2 cellular contexts compared by ENCODE assay signal in the genomic region with DNA sequence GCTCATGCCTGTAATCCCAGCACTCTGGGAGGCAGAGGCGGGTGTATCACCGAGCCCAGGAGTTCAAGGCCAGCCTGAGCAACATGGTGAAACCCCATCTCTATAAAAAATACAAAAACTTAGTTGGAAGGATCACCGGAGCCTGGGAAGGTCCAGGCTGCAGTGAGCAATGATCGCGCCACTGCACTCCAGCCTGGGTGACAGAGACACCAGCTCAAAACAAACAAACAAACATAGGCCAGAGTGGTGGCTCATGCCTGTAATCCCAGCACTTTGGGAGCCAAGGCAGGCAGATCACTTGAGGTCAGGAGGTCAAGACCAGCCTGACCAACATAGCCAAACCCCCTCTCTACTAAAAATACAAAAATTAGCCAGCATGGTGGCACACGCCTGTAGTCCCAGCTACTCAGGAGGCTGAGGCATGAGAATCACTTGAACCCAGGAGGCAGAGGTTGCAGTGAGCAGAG.
TF ChIP-seq lines count a peak whose summit lies in the region.
"Not testable (repeated sequence)": the region's sequence is repeated elsewhere in the genome, so short reads cannot be mapped to it uniquely, and the experiment has no call there.

No MANE protein-coding gene starts in this region.

TF ChIP-seq in HEK293, 187 proteins besides CTCF, POLR2A, EP300 and RAD21:
- TF ChIP-seq, protein P1, sequence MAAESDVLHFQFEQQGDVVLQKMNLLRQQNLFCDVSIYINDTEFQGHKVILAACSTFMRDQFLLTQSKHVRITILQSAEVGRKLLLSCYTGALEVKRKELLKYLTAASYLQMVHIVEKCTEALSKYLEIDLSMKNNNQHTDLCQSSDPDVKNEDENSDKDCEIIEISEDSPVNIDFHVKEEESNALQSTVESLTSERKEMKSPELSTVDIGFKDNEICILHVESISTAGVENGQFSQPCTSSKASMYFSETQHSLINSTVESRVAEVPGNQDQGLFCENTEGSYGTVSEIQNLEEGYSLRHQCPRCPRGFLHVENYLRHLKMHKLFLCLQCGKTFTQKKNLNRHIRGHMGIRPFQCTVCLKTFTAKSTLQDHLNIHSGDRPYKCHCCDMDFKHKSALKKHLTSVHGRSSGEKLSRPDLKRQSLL (tag by site-specific recombination; IDR thresholded peaks at IDR 0.05), result peak; percentile 26; the same call in 1 of the 2 replicates
TF ChIP-seq in HEK293: peak in this region for 1; not testable (repeated sequence) for 186.

TF ChIP-seq in HepG2, 621 proteins besides CTCF, POLR2A, EP300 and RAD21 (continues in another document):
- peak; percentile 37; the same call in 1 of the 2 replicates for TF ChIP-seq ARID4A (CRISPR knock-in tag; IDR thresholded peaks at IDR 0.05; ENCODE audit: borderline replicate concordance)
- TF ChIP-seq TBX2 (CRISPR knock-in tag; IDR thresholded peaks at IDR 0.05; ENCODE audit: borderline replicate concordance), result peak; percentile 39; the same call in 1 of the 2 replicates
- TF ChIP-seq KMT2A (CRISPR knock-in tag; IDR thresholded peaks at IDR 0.05), result 0 out of 2 replicates have a peak, but pooled peaks have one; percentile 36
- TF ChIP-seq, protein P2, sequence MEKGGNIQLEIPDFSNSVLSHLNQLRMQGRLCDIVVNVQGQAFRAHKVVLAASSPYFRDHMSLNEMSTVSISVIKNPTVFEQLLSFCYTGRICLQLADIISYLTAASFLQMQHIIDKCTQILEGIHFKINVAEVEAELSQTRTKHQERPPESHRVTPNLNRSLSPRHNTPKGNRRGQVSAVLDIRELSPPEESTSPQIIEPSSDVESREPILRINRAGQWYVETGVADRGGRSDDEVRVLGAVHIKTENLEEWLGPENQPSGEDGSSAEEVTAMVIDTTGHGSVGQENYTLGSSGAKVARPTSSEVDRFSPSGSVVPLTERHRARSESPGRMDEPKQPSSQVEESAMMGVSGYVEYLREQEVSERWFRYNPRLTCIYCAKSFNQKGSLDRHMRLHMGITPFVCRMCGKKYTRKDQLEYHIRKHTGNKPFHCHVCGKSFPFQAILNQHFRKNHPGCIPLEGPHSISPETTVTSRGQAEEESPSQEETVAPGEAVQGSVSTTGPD (CRISPR knock-in tag; IDR thresholded peaks at IDR 0.05), result 0 out of 2 replicates have a peak, but pooled peaks have one; percentile 28
- TF ChIP-seq KDM3A (CRISPR knock-in tag; IDR thresholded peaks at IDR 0.05; ENCODE audit: low read depth), result peak; percentile 47; the same call in 1 of the 2 replicates
- TF ChIP-seq ZNF670 (CRISPR knock-in tag; IDR thresholded peaks at IDR 0.05; ENCODE audit: borderline replicate concordance), result 0 out of 2 replicates have a peak, but pooled peaks have one; percentile 28
- TF ChIP-seq, protein P3, sequence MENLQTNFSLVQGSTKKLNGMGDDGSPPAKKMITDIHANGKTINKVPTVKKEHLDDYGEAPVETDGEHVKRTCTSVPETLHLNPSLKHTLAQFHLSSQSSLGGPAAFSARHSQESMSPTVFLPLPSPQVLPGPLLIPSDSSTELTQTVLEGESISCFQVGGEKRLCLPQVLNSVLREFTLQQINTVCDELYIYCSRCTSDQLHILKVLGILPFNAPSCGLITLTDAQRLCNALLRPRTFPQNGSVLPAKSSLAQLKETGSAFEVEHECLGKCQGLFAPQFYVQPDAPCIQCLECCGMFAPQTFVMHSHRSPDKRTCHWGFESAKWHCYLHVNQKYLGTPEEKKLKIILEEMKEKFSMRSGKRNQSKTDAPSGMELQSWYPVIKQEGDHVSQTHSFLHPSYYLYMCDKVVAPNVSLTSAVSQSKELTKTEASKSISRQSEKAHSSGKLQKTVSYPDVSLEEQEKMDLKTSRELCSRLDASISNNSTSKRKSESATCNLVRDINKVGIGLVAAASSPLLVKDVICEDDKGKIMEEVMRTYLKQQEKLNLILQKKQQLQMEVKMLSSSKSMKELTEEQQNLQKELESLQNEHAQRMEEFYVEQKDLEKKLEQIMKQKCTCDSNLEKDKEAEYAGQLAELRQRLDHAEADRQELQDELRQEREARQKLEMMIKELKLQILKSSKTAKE (CRISPR knock-in tag; IDR thresholded peaks at IDR 0.05; ENCODE audit: borderline replicate concordance), result 0 out of 2 replicates have a peak, but pooled peaks have one; percentile 33
- TF ChIP-seq, protein P4, sequence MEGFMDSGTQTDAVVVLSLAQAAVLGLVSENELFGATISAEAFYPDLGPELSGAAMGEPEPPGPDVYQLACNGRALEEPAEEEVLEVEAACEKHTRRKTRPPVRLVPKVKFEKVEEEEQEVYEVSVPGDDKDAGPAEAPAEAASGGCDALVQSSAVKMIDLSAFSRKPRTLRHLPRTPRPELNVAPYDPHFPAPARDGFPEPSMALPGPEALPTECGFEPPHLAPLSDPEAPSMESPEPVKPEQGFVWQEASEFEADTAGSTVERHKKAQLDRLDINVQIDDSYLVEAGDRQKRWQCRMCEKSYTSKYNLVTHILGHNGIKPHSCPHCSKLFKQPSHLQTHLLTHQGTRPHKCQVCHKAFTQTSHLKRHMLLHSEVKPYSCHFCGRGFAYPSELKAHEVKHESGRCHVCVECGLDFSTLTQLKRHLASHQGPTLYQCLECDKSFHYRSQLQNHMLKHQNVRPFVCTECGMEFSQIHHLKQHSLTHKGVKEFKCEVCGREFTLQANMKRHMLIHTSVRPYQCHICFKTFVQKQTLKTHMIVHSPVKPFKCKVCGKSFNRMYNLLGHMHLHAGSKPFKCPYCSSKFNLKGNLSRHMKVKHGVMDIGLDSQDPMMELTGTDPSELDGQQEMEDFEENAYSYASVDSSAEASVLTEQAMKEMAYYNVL (CRISPR knock-in tag; IDR thresholded peaks at IDR 0.05; ENCODE audit: borderline replicate concordance), result peak; percentile 35; the same call in 1 of the 2 replicates
- peak; percentile 84 for TF ChIP-seq ZNF292 (CRISPR knock-in tag; IDR thresholded peaks at IDR 0.05; ENCODE audit: borderline replicate concordance, low read depth)
- TF ChIP-seq, protein P5, sequence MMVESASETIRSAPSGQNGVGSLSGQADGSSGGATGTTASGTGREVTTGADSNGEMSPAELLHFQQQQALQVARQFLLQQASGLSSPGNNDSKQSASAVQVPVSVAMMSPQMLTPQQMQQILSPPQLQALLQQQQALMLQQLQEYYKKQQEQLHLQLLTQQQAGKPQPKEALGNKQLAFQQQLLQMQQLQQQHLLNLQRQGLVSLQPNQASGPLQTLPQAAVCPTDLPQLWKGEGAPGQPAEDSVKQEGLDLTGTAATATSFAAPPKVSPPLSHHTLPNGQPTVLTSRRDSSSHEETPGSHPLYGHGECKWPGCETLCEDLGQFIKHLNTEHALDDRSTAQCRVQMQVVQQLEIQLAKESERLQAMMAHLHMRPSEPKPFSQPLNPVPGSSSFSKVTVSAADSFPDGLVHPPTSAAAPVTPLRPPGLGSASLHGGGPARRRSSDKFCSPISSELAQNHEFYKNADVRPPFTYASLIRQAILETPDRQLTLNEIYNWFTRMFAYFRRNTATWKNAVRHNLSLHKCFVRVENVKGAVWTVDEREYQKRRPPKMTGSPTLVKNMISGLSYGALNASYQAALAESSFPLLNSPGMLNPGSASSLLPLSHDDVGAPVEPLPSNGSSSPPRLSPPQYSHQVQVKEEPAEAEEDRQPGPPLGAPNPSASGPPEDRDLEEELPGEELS (CRISPR knock-in tag; IDR thresholded peaks at IDR 0.05), result peak; percentile 80
- TF ChIP-seq HDAC1 (CRISPR knock-in tag; IDR thresholded peaks at IDR 0.05), result peak; percentile 43
- TF ChIP-seq, protein P6, sequence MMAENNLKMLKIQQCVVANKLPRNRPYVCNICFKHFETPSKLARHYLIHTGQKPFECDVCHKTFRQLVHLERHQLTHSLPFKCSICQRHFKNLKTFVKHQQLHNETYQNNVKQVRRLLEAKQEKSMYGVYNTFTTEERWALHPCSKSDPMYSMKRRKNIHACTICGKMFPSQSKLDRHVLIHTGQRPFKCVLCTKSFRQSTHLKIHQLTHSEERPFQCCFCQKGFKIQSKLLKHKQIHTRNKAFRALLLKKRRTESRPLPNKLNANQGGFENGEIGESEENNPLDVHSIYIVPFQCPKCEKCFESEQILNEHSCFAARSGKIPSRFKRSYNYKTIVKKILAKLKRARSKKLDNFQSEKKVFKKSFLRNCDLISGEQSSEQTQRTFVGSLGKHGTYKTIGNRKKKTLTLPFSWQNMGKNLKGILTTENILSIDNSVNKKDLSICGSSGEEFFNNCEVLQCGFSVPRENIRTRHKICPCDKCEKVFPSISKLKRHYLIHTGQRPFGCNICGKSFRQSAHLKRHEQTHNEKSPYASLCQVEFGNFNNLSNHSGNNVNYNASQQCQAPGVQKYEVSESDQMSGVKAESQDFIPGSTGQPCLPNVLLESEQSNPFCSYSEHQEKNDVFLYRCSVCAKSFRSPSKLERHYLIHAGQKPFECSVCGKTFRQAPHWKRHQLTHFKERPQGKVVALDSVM (CRISPR knock-in tag; IDR thresholded peaks at IDR 0.05), result peak; percentile 51; the same call in 1 of the 2 replicates
- not testable (repeated sequence) for TF ChIP-seq FOXA1, SOX13 (IDR thresholded peaks at IDR 0.05)
- peak; percentile 29; the same call in 1 of the 2 replicates for TF ChIP-seq FOXA1 (CRISPR knock-in tag; IDR thresholded peaks at IDR 0.05)
- TF ChIP-seq ZNF567 (CRISPR knock-in tag; IDR thresholded peaks at IDR 0.05; ENCODE audit: borderline replicate concordance), result 0 out of 2 replicates have a peak, but pooled peaks have one; percentile 20
- 0 out of 4 replicates have a peak, but pooled peaks of 1 of the 2 experiments have one; percentile 24 for TF ChIP-seq SOX13 (CRISPR knock-in tag; conservative IDR thresholded peaks at IDR 0.05 in 1 of 2, IDR thresholded peaks at IDR 0.05 in 1 of 2)
- TF ChIP-seq RXRA (CRISPR knock-in tag; IDR thresholded peaks at IDR 0.05), result peak; percentile 68; the same call in 1 of the 2 replicates
- TF ChIP-seq ZNF275 (CRISPR knock-in tag; IDR thresholded peaks at IDR 0.05; ENCODE audit: borderline replicate concordance), result peak; percentile 40; the same call in 1 of the 2 replicates
- TF ChIP-seq PITX1 (CRISPR knock-in tag; IDR thresholded peaks at IDR 0.05), result peak; percentile 66; the same call in 1 of the 2 replicates
- peak; percentile 66; the same call in 1 of the 2 replicates for TF ChIP-seq ZMYM3 (CRISPR knock-in tag; IDR thresholded peaks at IDR 0.05)
- TF ChIP-seq ZNF687 (CRISPR knock-in tag; IDR thresholded peaks at IDR 0.05), result peak; percentile 61
- 0 out of 2 replicates have a peak, but pooled peaks have one; percentile 30 for TF ChIP-seq FOXC1 (CRISPR knock-in tag; IDR thresholded peaks at IDR 0.05; ENCODE audit: borderline replicate concordance)
- peak; percentile 40; the same call in 1 of the 2 replicates for TF ChIP-seq MED1 (CRISPR knock-in tag; IDR thresholded peaks at IDR 0.05)
- peak; percentile 80 for TF ChIP-seq POGZ (CRISPR knock-in tag; IDR thresholded peaks at IDR 0.05)
